Comparison of ENCODE assay signal across 8 cellular contexts in genomic region chr1:83145820-83146219, GRCh38.
DNase-seq lines count a peak whose midpoint lies in the region; ATAC-seq, FAIRE-seq and TF ChIP-seq lines count a peak whose summit lies in the region.
"Not testable (repeated sequence)": the region's sequence is repeated elsewhere in the genome, so short reads cannot be mapped to it uniquely, and the experiment has no call there.

No MANE protein-coding gene starts in this region.

- FAIRE-seq in GM12892 (lab: Jason Lieb, UNC) (peak; percentile 66), astrocyte (lab: Jason Lieb, UNC) (peak; percentile 94), endothelial cell of umbilical vein (lab: Jason Lieb, UNC) (peak; percentile 95)

- DNase-seq in GM12892 (ENCODE audit: insufficient read length); GM23248; astrocyte (ENCODE audit: low read depth); endothelial cell of umbilical vein (ENCODE audit: low read depth, low spot score); left lung; memory B cell (ENCODE audit: low spot score in 2 of 2); stimulated activated naive CD8-positive, alpha-beta T cell treated with anti-CD3 and anti-CD28 coated beads, Interleukin-15, amount 100 ng/mL, for 72 hours: not testable (repeated sequence)

- not testable (repeated sequence) for H3K79me2 ChIP-seq in GM23248 (ENCODE audit: insufficient read depth); astrocyte (ENCODE audit: insufficient read depth, low read length); endothelial cell of umbilical vein (ENCODE audit: control insufficient read depth, insufficient read depth, low read length)

- dilution Hi-C loops in endothelial cell of umbilical vein (cut with MboI; ENCODE audit: extremely low pct_ligation_motif_present, low sequenced_read_pairs) = not testable (repeated sequence)

- in situ Hi-C loops in GM23248 (cut with MboI) = not testable (repeated sequence)

- not testable (repeated sequence) for H3K36me3 Mint-ChIP-seq in astrocyte (ENCODE audit: low read depth, unreplicated experiment); memory B cell

- not testable (repeated sequence) for TF ChIP-seq CTCF in astrocyte (IDR thresholded peaks at IDR 0.05; ENCODE audit: insufficient read depth, low read depth, low read length); endothelial cell of umbilical vein (IDR thresholded peaks at IDR 0.05; ENCODE audit: extremely low read depth in 1 of 2, insufficient read depth in 1 of 2, low read depth in 1 of 2, low read length in 2 of 2); left lung (IDR thresholded peaks at IDR 0.05)

- CTCF ChIA-PET in endothelial cell of umbilical vein (lab: Charles Lee) = not testable (repeated sequence)

- BruUV-seq in endothelial cell of umbilical vein (replicated peaks; lab: Mats Ljungman, UMichigan) = not testable (repeated sequence)

- ATAC-seq in HG03442 (IDR thresholded peaks at IDR 0.05; ENCODE audit: unreplicated experiment) = peak; percentile 53
- ATAC-seq in left lung = peak; percentile 75
- peak; percentile 50 for ATAC-seq in memory B cell (ENCODE audit: low read depth)
- ATAC-seq in stimulated activated naive CD8-positive, alpha-beta T cell treated with anti-CD3 and anti-CD28 coated beads, Interleukin-15, amount 100 ng/mL, for 72 hours = peak; percentile 37

- not testable (repeated sequence) for H3K27me3 ChIP-seq in GM23248 (replicated peaks; ENCODE audit: insufficient read depth); astrocyte (ENCODE audit: insufficient read depth, low read length); endothelial cell of umbilical vein (ENCODE audit: control insufficient read depth in 2 of 2, insufficient read depth in 2 of 2, low read length in 2 of 2); left lung

- H3K36me3 ChIP-seq in GM23248 (ENCODE audit: low read depth); astrocyte (ENCODE audit: insufficient read depth, low read length); endothelial cell of umbilical vein (ENCODE audit: control insufficient read depth in 2 of 2, extremely low read depth in 1 of 2, insufficient read depth in 2 of 2, low read length in 2 of 2); left lung: not testable (repeated sequence)

- not testable (repeated sequence) for H3F3A ChIP-seq in GM23248 (ENCODE audit: insufficient read depth)

- POLR2A ChIA-PET in endothelial cell of umbilical vein (lab: Charles Lee) = not testable (repeated sequence)

- not testable (repeated sequence) for H3K4me3 Mint-ChIP-seq in astrocyte (ENCODE audit: unreplicated experiment); memory B cell; stimulated activated naive CD8-positive, alpha-beta T cell treated with anti-CD3 and anti-CD28 coated beads, Interleukin-15, amount 100 ng/mL, for 72 hours

- TF ChIP-seq POLR2A in GM12892 (IDR thresholded peaks at IDR 0.05; ENCODE audit: low read depth, low read length); endothelial cell of umbilical vein (IDR thresholded peaks at IDR 0.05; ENCODE audit: low read depth, low read length): not testable (repeated sequence)

- H3K27me3 Mint-ChIP-seq in astrocyte (ENCODE audit: low read depth, unreplicated experiment); memory B cell; stimulated activated naive CD8-positive, alpha-beta T cell treated with anti-CD3 and anti-CD28 coated beads, Interleukin-15, amount 100 ng/mL, for 72 hours: not testable (repeated sequence)

- not testable (repeated sequence) for H3K27ac ChIP-seq in GM23248; astrocyte (ENCODE audit: low read depth, low read length); endothelial cell of umbilical vein (ENCODE audit: insufficient read depth, low read depth, low read length); left lung

- not testable (repeated sequence) for H3K9ac ChIP-seq in GM23248; astrocyte (ENCODE audit: low read length); endothelial cell of umbilical vein (replicated peaks; ENCODE audit: extremely low read depth, insufficient read depth, low read length)

- not testable (repeated sequence) for H3K4me1 Mint-ChIP-seq in astrocyte (ENCODE audit: low read depth, unreplicated experiment); memory B cell; stimulated activated naive CD8-positive, alpha-beta T cell treated with anti-CD3 and anti-CD28 coated beads, Interleukin-15, amount 100 ng/mL, for 72 hours

- H4K20me1 ChIP-seq in GM23248 (ENCODE audit: insufficient read depth); astrocyte (ENCODE audit: insufficient read depth, low read length); endothelial cell of umbilical vein (replicated peaks; ENCODE audit: control insufficient read depth, extremely low read depth, insufficient read depth, low read length): not testable (repeated sequence)

- not testable (repeated sequence) for H3K9me3 ChIP-seq in GM23248 (ENCODE audit: low read depth); astrocyte (ENCODE audit: insufficient read depth, low read depth, low read length); endothelial cell of umbilical vein (replicated peaks; ENCODE audit: control insufficient read depth, insufficient read depth, low read length); left lung

- not testable (repeated sequence) for H3K4me3 ChIP-seq in GM23248; astrocyte (ENCODE audit: insufficient read depth, low read depth, low read length); endothelial cell of umbilical vein (replicated peaks in 1 of 3; ENCODE audit: insufficient read depth in 1 of 3, low read depth in 1 of 3, low read length in 3 of 3); left lung

- H3K9me2 ChIP-seq in GM23248 (ENCODE audit: insufficient read depth) = not testable (repeated sequence)

- WGBS in GM23248 (ENCODE audit: low coverage in 1 of 2, low lambda C conversion rate in 2 of 2, missing lambda C conversion rate in 2 of 2), 2 experiments = 7 to 27% methylated on average over 1 to 2 of the region's 2 CpGs

- not testable (repeated sequence) for H3K9me3 Mint-ChIP-seq in astrocyte (ENCODE audit: unreplicated experiment); memory B cell; stimulated activated naive CD8-positive, alpha-beta T cell treated with anti-CD3 and anti-CD28 coated beads, Interleukin-15, amount 100 ng/mL, for 72 hours

- not testable (repeated sequence) for H3K9me1 ChIP-seq in endothelial cell of umbilical vein (replicated peaks; ENCODE audit: control insufficient read depth, extremely low read depth, insufficient read depth, low read length)

- H3K4me2 ChIP-seq in GM23248 (ENCODE audit: unreplicated experiment) = peak overlapping the region; percentile 7
- H3K4me2 ChIP-seq in astrocyte (ENCODE audit: low read length); endothelial cell of umbilical vein (ENCODE audit: insufficient read depth, low read length): not testable (repeated sequence)

- intact Hi-C loops in endothelial cell of umbilical vein (cut with micrococcal nuclease); left lung (cut with DNase I): not testable (repeated sequence)

- H2AFZ ChIP-seq in GM23248; astrocyte (ENCODE audit: low read depth, low read length); endothelial cell of umbilical vein (ENCODE audit: low read depth, low read length): not testable (repeated sequence)

- H3K4me1 ChIP-seq in GM23248 (ENCODE audit: insufficient read depth) (peaks cover 15% of the 10 kb centered on the region), endothelial cell of umbilical vein (ENCODE audit: control insufficient read depth, extremely low read depth, insufficient read depth, low read length) (peaks cover 16% of the 10 kb centered on the region)
- not testable (repeated sequence) for H3K4me1 ChIP-seq in astrocyte (ENCODE audit: insufficient read depth, low read length); left lung

- H3K27ac Mint-ChIP-seq in astrocyte (ENCODE audit: unreplicated experiment); memory B cell; stimulated activated naive CD8-positive, alpha-beta T cell treated with anti-CD3 and anti-CD28 coated beads, Interleukin-15, amount 100 ng/mL, for 72 hours: not testable (repeated sequence)

TF ChIP-seq in endothelial cell of umbilical vein, 7 proteins besides CTCF, POLR2A, EP300 and RAD21:
- TF ChIP-seq FOS (IDR thresholded peaks at IDR 0.05; ENCODE audit: borderline replicate concordance, insufficient read depth, low read length) = peak; percentile 4
